ENCODE assay signal across 17 cellular contexts in genomic region chr6:170130771-170131241, GRCh38.
DNase-seq lines count a peak whose midpoint lies in the region; ATAC-seq and TF ChIP-seq lines count a peak whose summit lies in the region.
"Had no signal": no experiment of that assay in that cellular context is flagged by ENCODE, and none has a peak within 500 bp of the region (broad histone marks: within the 10 kb centered on the region; RNA-seq: fewer than 3 reads in every experiment).

No MANE protein-coding gene starts in this region.

- no peak for TF ChIP-seq POLR2A in sigmoid colon (IDR thresholded peaks at IDR 0.05)

- H3K79me1 ChIP-seq in mesendoderm (ENCODE audit: low read length), result no peaks in the 10 kb centered on the region

- intact Hi-C loops in left ventricle myocardium inferior (cut with micrococcal nuclease) (no loop called here), Right ventricle myocardium inferior (cut with DNase I) (loop anchor here (2.0 kb wide), 1 partner anchor 84 kb away; no protein-coding TSS in a partner anchor), sigmoid colon (cut with DNase I) (no loop called here), aorta (cut with DNase I) (no loop called here)

- TF ChIP-seq CTCF in left ventricle myocardium inferior (IDR thresholded peaks at IDR 0.05; ENCODE audit: borderline replicate concordance), result no peak
- TF ChIP-seq CTCF in sigmoid colon (IDR thresholded peaks at IDR 0.05), result no peak

- no peak for TF ChIP-seq EP300 in sigmoid colon (IDR thresholded peaks at IDR 0.05)

- H3K27ac ChIP-seq in left ventricle myocardium inferior (replicated peaks) (peak overlapping the region; percentile 78), sigmoid colon (no peak overlapping the region), aorta (ENCODE audit: low read depth in 1 of 2, low read length in 2 of 2) (no peak overlapping the region), mesendoderm (ENCODE audit: low read depth, low read length) (no peak overlapping the region)
- H3K27ac ChIP-seq: SJCRH30 had no signal

- no peak overlapping the region for H2BK120ac ChIP-seq in mesendoderm (ENCODE audit: low read depth, low read length)

- no peak overlapping the region for H2BK15ac ChIP-seq in mesendoderm (replicated peaks; ENCODE audit: low read depth)

- H3K79me2 ChIP-seq in mesendoderm (ENCODE audit: control insufficient read depth, insufficient read depth, low read length), result no peaks in the 10 kb centered on the region

- H3K36me3 ChIP-seq in left ventricle myocardium inferior (no peaks in the 10 kb centered on the region), sigmoid colon (no peaks in the 10 kb centered on the region), aorta (ENCODE audit: control insufficient read depth in 1 of 2, insufficient read depth in 2 of 2, low read length in 1 of 2) (no peaks in the 10 kb centered on the region), mesendoderm (ENCODE audit: control insufficient read depth, insufficient read depth, low read length) (no peaks in the 10 kb centered on the region)
- H3K36me3 ChIP-seq: SJCRH30 had no signal

- H3K56ac ChIP-seq in mesendoderm (ENCODE audit: low read length), result no peak overlapping the region

- H2BK5ac ChIP-seq in mesendoderm (ENCODE audit: low read length), result no peak overlapping the region

- no peak for ATAC-seq in Right ventricle myocardium inferior
- no peak for ATAC-seq in left lobe of liver
- no peak for ATAC-seq in aorta (ENCODE audit: low FRiP score)
- ATAC-seq: activated CD4-positive, alpha-beta T cell treated with anti-CD3 and anti-CD28 coated beads for 36 hours; left colon had no signal

- H3K27me3 ChIP-seq in left ventricle myocardium inferior (ENCODE audit: low read depth) (no peaks in the 10 kb centered on the region), sigmoid colon (no peaks in the 10 kb centered on the region), aorta (ENCODE audit: control insufficient read depth in 1 of 2, insufficient read depth in 2 of 2, low read length in 1 of 2) (no peaks in the 10 kb centered on the region), mesendoderm (ENCODE audit: insufficient read depth, low read length, poor library complexity) (no peaks in the 10 kb centered on the region)

- H3K4me1 ChIP-seq in left ventricle myocardium inferior (peaks cover 56% of the 10 kb centered on the region), sigmoid colon (peaks cover 0 to 18% (median 9%) of the 10 kb centered on the region in 4 donors), aorta (ENCODE audit: control insufficient read depth in 1 of 2, insufficient read depth in 2 of 2, low read length in 2 of 2) (no peaks in the 10 kb centered on the region), mesendoderm (ENCODE audit: control insufficient read depth, low read depth, low read length) (no peaks in the 10 kb centered on the region)

- no peak overlapping the region for H3K4me2 ChIP-seq in mesendoderm (ENCODE audit: low read length)
- H3K4me2 ChIP-seq: smooth muscle cell had no signal

- no peak overlapping the region for H3K4ac ChIP-seq in mesendoderm (ENCODE audit: low read depth, low read length)

- no peak overlapping the region for H3K23ac ChIP-seq in mesendoderm (ENCODE audit: low read length)

- no peak overlapping the region for H4K8ac ChIP-seq in mesendoderm (ENCODE audit: low read depth, low read length)

- H3K9me3 ChIP-seq in left ventricle myocardium inferior (replicated peaks), result peaks cover 4% of the 10 kb centered on the region
- no peaks in the 10 kb centered on the region for H3K9me3 ChIP-seq in sigmoid colon
- H3K9me3 ChIP-seq in aorta (ENCODE audit: control insufficient read depth, low read length), result no peaks in the 10 kb centered on the region
- H3K9me3 ChIP-seq: SJCRH30 had no signal

- H4K5ac ChIP-seq in mesendoderm (ENCODE audit: low read length), result no peak overlapping the region

- no peak overlapping the region for H3K18ac ChIP-seq in mesendoderm (ENCODE audit: low read length)

- no peak overlapping the region for H2AK5ac ChIP-seq in mesendoderm (ENCODE audit: low read length)

- 74 to 77% methylated on average over 9 of the region's 9 CpGs for WGBS in sigmoid colon, 2 donors
- 82 to 88% methylated on average over 9 of the region's 9 CpGs for WGBS in aorta, 2 donors
- WGBS in mesendoderm (ENCODE audit: extremely low coverage, insufficient coverage, low lambda C conversion rate), result no CpG with 5 or more reads among the region's 9 CpGs

- DNase-seq in left ventricle myocardium inferior (no peak), Right ventricle myocardium inferior (ENCODE audit: missing footprints) (no peak), left lobe of liver (ENCODE audit: low spot score) (peak; percentile 37), sigmoid colon (peak; percentile 42), aorta (peak; percentile 26 to 65), T1000 (lab: John Stamatoyannopoulos, UW) (no peak), RPMI8226 (no peak), mesendoderm (no peak)
- DNase-seq: activated CD4-positive, alpha-beta T cell treated with anti-CD3 and anti-CD28 coated beads for 36 hours; DMS 273 treated with DMSO at 0.1 percent for 48 hours; Kasumi-1; left colon; NCI-H1930; NCI-H345; SJCRH30; stimulated activated CD4-positive, alpha-beta T cell treated with anti-CD3 and anti-CD28 coated beads, Interleukin-2, amount 100 ng/mL, for 48 hours had no signal

- H3K9ac ChIP-seq in mesendoderm (ENCODE audit: low read length), result no peak overlapping the region

- H3K4me3 ChIP-seq in left ventricle myocardium inferior, result no peak overlapping the region
- no peak overlapping the region for H3K4me3 ChIP-seq in sigmoid colon
- H3K4me3 ChIP-seq in aorta (ENCODE audit: low read length in 2 of 2), result no peak overlapping the region
- no peak overlapping the region for H3K4me3 ChIP-seq in mesendoderm (ENCODE audit: low read length)
- H3K4me3 ChIP-seq: SJCRH30, smooth muscle cell had no signal

Comparison
In these comparisons a context has a peak if more than half of its experiments do, and no peak if none do; other contexts are left out.
1. DNase-seq: peak in left lobe of liver (single experiment), sigmoid colon (single experiment) and aorta (2 of 2); none in left ventricle myocardium inferior (single experiment), Right ventricle myocardium inferior (single experiment), T1000 (single experiment), RPMI8226 (single experiment) and mesendoderm (single experiment).